35 cellular contexts compared by ENCODE assay signal in genomic region chr1:97875996-97876395, GRCh38.
DNase-seq lines count a peak whose midpoint lies in the region; ATAC-seq and TF ChIP-seq lines count a peak whose summit lies in the region.
"Had no signal": no experiment of that assay in that cellular context is flagged by ENCODE, and none has a peak within 500 bp of the region (broad histone marks: within the 10 kb centered on the region; RNA-seq: fewer than 3 reads in every experiment).

No MANE protein-coding gene starts in this region.

- in situ Hi-C loops in astrocyte of the cerebellum (cut with HindIII; ENCODE audit: low sequenced_read_pairs): no loop called here

- H3K4me3 ChIP-seq in AG10803 (ENCODE audit: low read length) (no peak overlapping the region), astrocyte of the cerebellum (ENCODE audit: low read depth, low read length) (no peak overlapping the region), fibroblast of pulmonary artery (replicated peaks; ENCODE audit: low read depth, low read length) (no peak overlapping the region)
- H3K4me3 ChIP-seq: gastroesophageal sphincter, hepatocyte, lung, mucosa of descending colon, Peyer's patch, psoas muscle had no signal

- ATAC-seq in HG03045 (IDR thresholded peaks at IDR 0.05; ENCODE audit: unreplicated experiment): no peak
- ATAC-seq: activated naive CD4-positive, alpha-beta T cell treated with anti-CD3 and anti-CD28 coated beads, Interleukin-2, amount 50 U/mL, for 72 hours; gastroesophageal sphincter; HepG2; left cardiac atrium; mucosa of descending colon; natural killer cell; psoas muscle; sciatic nerve had no signal

- DNase-seq in AG10803 (ENCODE audit: low read depth): peak; percentile 2
- DNase-seq in HS-5 (ENCODE audit: low read depth): peak; percentile 47
- peak; percentile 15 for DNase-seq in astrocyte of the cerebellum (ENCODE audit: low read depth)
- peak; percentile 59 for DNase-seq in fibroblast of pulmonary artery (ENCODE audit: low read depth)
- no peak for DNase-seq in caudate nucleus (lab: John Stamatoyannopoulos, UW)
- no peak for DNase-seq in COLO668 (lab: John Stamatoyannopoulos, UW; ENCODE audit: unreplicated experiment)
- DNase-seq in medulla oblongata (ENCODE audit: extremely low spot score): no peak
- DNase-seq: activated CD4-positive, alpha-beta T cell treated with anti-CD3 and anti-CD28 coated beads, Interleukin-2, amount 10 ng/mL, durations not matched to agents 7 days and 5 days; activated effector memory CD4-positive, alpha-beta T cell treated with Interleukin-2 at 50 U/mL for 16 hours; activated T-cell treated with anti-CD3 and anti-CD28 coated beads, Interleukin-2, amount 50 U/mL, for 1 hour; CD4-positive, CD25-positive, alpha-beta regulatory T cell; central memory CD4-positive, alpha-beta T cell; DND-41; Kasumi-1; left cardiac atrium; mucosa of descending colon; natural killer cell; NCI-H146; NCI-H345; NCI-H69; occipital lobe; Peyer's patch; psoas muscle; stimulated activated CD4-positive, alpha-beta T cell treated with anti-CD3 and anti-CD28 coated beads, Interleukin-4, amount 100 ng/mL, for 4 hours; substantia nigra; SW 1271; T1000; WERI-Rb-1 had no signal

- no peak overlapping the region for H3K27ac ChIP-seq in caudate nucleus (ENCODE audit: low read depth, low read length)
- H3K27ac ChIP-seq: gastroesophageal sphincter, hepatocyte, Peyer's patch, psoas muscle, WERI-Rb-1 had no signal

- TF ChIP-seq CTCF in AG10803 (conservative IDR thresholded peaks at IDR 0.05; ENCODE audit: low read length): no peak
- no peak for TF ChIP-seq CTCF in astrocyte of the cerebellum (IDR thresholded peaks at IDR 0.05; ENCODE audit: low read depth, low read length, missing control alignments)
- no peak for TF ChIP-seq CTCF in fibroblast of pulmonary artery (IDR thresholded peaks at IDR 0.05; ENCODE audit: low read length, missing control alignments)

Comparison
In these comparisons a context has a peak if more than half of its experiments do, and no peak if none do; other contexts are left out.
1. DNase-seq: peak in AG10803 (single experiment), HS-5 (single experiment), astrocyte of the cerebellum (single experiment) and fibroblast of pulmonary artery (single experiment); none in caudate nucleus (0 of 61), COLO668 (single experiment) and medulla oblongata (single experiment).